In genomic region chr19:58261968-58262921, GRCh38 we compare ENCODE assay signal across 1 cellular context.
A peak's percentile ranks its signal among the peaks of the same experiment; 100 is the strongest.
TF ChIP-seq lines count a peak whose summit lies in the region.

No MANE protein-coding gene starts in this region.

TF ChIP-seq in HCT116, 20 proteins besides CTCF, POLR2A, EP300 and RAD21:
- TF ChIP-seq TCF7L2 (IDR thresholded peaks at IDR 0.05; ENCODE audit: borderline replicate concordance, extremely low read depth, insufficient read depth, insufficient read length) = no peak
- TF ChIP-seq ZNF274 (IDR thresholded peaks at IDR 0.05; ENCODE audit: low read depth, low read length) = peak; percentile 99
